ENCODE assay signal across 2 cellular contexts in genomic region chr7:130961128-130961601, GRCh38.
TF ChIP-seq lines count a peak whose summit lies in the region.

No MANE protein-coding gene starts in this region.

TF ChIP-seq in liver, 16 proteins besides CTCF, POLR2A, EP300 and RAD21 (continued from another document):
- no peak for TF ChIP-seq ZBTB33 (IDR thresholded peaks at IDR 0.05)
- TF ChIP-seq HNF4G (IDR thresholded peaks at IDR 0.05) = no peak
- no peak for TF ChIP-seq JUND (IDR thresholded peaks at IDR 0.05)
- TF ChIP-seq REST (IDR thresholded peaks at IDR 0.05) = no peak
- TF ChIP-seq RXRA (IDR thresholded peaks at IDR 0.05) = no peak
- no peak for TF ChIP-seq ATF3 (IDR thresholded peaks at IDR 0.05)
- TF ChIP-seq EGR1 (IDR thresholded peaks at IDR 0.05; ENCODE audit: low read depth in 2 of 2) = no peak
- no peak for TF ChIP-seq HNF4A (conservative IDR thresholded peaks at IDR 0.05)
- TF ChIP-seq FOXA2 (IDR thresholded peaks at IDR 0.05) = no peak
- no peak for TF ChIP-seq NR2F2 (IDR thresholded peaks at IDR 0.05)
- no peak for TF ChIP-seq FOXA1 (IDR thresholded peaks at IDR 0.05)
- TF ChIP-seq SP1 (IDR thresholded peaks at IDR 0.05) = no peak
TF ChIP-seq in liver: peak in this region for 0.

TF ChIP-seq in HepG2, 621 proteins besides CTCF, POLR2A, EP300 and RAD21 (continued from another document):
- TF ChIP-seq SIN3B (IDR thresholded peaks at IDR 0.05; ENCODE audit: low read length) (no peak), ZNF383 (CRISPR knock-in tag; IDR thresholded peaks at IDR 0.05; ENCODE audit: borderline replicate concordance) (no peak), ZNF318 (CRISPR knock-in tag; IDR thresholded peaks at IDR 0.05) (no peak), RFX1 (IDR thresholded peaks at IDR 0.05) (no peak), ARID5B (CRISPR knock-in tag; IDR thresholded peaks at IDR 0.05) (no peak), ZNF616 (CRISPR knock-in tag; IDR thresholded peaks at IDR 0.05; ENCODE audit: low read depth) (no peak), FOXJ3 (CRISPR knock-in tag; IDR thresholded peaks at IDR 0.05; ENCODE audit: borderline replicate concordance) (no peak), TARDBP (CRISPR knock-in tag; IDR thresholded peaks at IDR 0.05) (no peak)
